28 cellular contexts compared by ENCODE assay signal in genomic region chr22:25360411-25360810, GRCh38.
"Had no signal": no experiment of that assay in that cellular context is flagged by ENCODE, and none has a peak within 500 bp of the region (broad histone marks: within the 10 kb centered on the region; RNA-seq: fewer than 3 reads in every experiment).

No MANE protein-coding gene starts in this region.

- H3K27me3 Mint-ChIP-seq: activated naive CD8-positive, alpha-beta T cell treated with anti-CD3 and anti-CD28 coated beads, Interleukin-2, amount 50 U/mL, for 24 hours; central memory CD8-positive, alpha-beta T cell; naive thymus-derived CD8-positive, alpha-beta T cell had no signal

- FAIRE-seq: colon, endometrium, islet of Langerhans had no signal

- H3K4me1 Mint-ChIP-seq: activated naive CD8-positive, alpha-beta T cell treated with anti-CD3 and anti-CD28 coated beads, Interleukin-2, amount 50 U/mL, for 24 hours; neural crest cell had no signal

- H3K4me1 ChIP-seq: breast epithelium, testis, uterus had no signal

- H3K9me3 ChIP-seq: breast epithelium, esophagus squamous epithelium, spleen, testis, transverse colon, uterus had no signal

- H3K27ac Mint-ChIP-seq: activated naive CD8-positive, alpha-beta T cell treated with anti-CD3 and anti-CD28 coated beads, Interleukin-2, amount 50 U/mL, for 24 hours; activated T-helper 2 cell treated with anti-CD3 and anti-CD28 coated beads, Interferon-gamma antibody, Interleukin-2, Interleukin-4, amounts not matched to agents 10 μg/mL and 5 μg/mL and 100 μg/mL, durations not matched to agents 14 hours and 24 hours and 36 hours had no signal

- H3K9me3 Mint-ChIP-seq: activated naive CD8-positive, alpha-beta T cell treated with anti-CD3 and anti-CD28 coated beads, Interleukin-2, amount 50 U/mL, for 24 hours; activated T-helper 2 cell treated with anti-CD3 and anti-CD28 coated beads, Interferon-gamma antibody, Interleukin-2, Interleukin-4, amounts not matched to agents 10 μg/mL and 5 μg/mL and 100 μg/mL, durations not matched to agents 14 hours and 24 hours and 36 hours; central memory CD8-positive, alpha-beta T cell; naive thymus-derived CD8-positive, alpha-beta T cell; neural crest cell had no signal

- H3K4me3 ChIP-seq: breast epithelium, esophagus squamous epithelium, spleen, testis, transverse colon, uterus had no signal

- H3K36me3 ChIP-seq: breast epithelium, uterus had no signal

- H3K4me3 Mint-ChIP-seq: activated naive CD8-positive, alpha-beta T cell treated with anti-CD3 and anti-CD28 coated beads, Interleukin-2, amount 50 U/mL, for 24 hours; central memory CD8-positive, alpha-beta T cell; naive thymus-derived CD8-positive, alpha-beta T cell; neural crest cell had no signal

- H3K27me3 ChIP-seq: breast epithelium, esophagus squamous epithelium, spleen, testis, transverse colon, uterus had no signal

- DNase-seq: activated CD4-positive, alpha-beta T cell treated with anti-CD3 and anti-CD28 coated beads for 4 hours; activated CD4-positive, alpha-beta T cell treated with anti-CD3 and anti-CD28 coated beads, Interleukin-2, amount 50 U/mL, for 4 hours; activated naive CD4-positive, alpha-beta T cell treated with Interleukin-2 at 50 U/mL for 16 hours; activated naive CD8-positive, alpha-beta T cell treated with anti-CD3 and anti-CD28 coated beads, Interleukin-2, amount 50 U/mL, for 24 hours; amygdala; dermis blood vessel endothelial cell; effector CD4-positive, alpha-beta T cell; esophagus squamous epithelium; foreskin melanocyte; left ventricle myocardium superior; naive thymus-derived CD8-positive, alpha-beta T cell; occipital lobe; stimulated activated CD4-positive, alpha-beta T cell treated with anti-CD3 and anti-CD28 coated beads, Interleukin-2, amount 100 ng/mL, for 48 hours; stimulated activated naive CD4-positive, alpha-beta T cell treated with Interleukin-2 at 50 U/mL for 16 hours; testis; transverse colon had no signal

- ATAC-seq: activated naive CD8-positive, alpha-beta T cell treated with anti-CD3 and anti-CD28 coated beads, Interleukin-2, amount 50 U/mL, for 24 hours; left ventricle myocardium superior; naive thymus-derived CD8-positive, alpha-beta T cell; right cardiac atrium had no signal

- H3K27ac ChIP-seq: breast epithelium, epithelial cell of prostate, esophagus squamous epithelium, spleen, testis, transverse colon, uterus, VCaP had no signal
